ENCODE assay signal across 9 cellular contexts in the genomic region with DNA sequence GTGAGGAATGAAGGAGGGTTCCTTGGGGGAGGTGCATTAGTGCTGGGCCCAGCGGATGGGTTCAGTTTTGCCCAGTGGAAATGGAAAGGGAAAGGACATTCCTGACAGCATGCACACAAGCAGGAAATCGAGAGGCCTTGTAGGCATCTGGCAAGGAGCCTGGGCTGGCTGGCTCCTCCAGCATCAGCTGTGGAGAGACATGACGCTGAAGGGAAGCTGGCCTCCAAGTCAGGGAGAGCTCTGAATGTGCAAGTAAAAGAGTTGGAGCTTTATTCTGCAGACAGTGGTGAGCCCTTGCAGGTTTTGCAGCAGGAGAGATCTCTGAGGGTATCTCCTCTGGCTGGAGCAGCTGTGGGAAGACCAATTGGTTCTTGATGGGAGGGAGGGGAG.
A peak's percentile ranks its signal among the peaks of the same experiment; 100 is the strongest.
DNase-seq lines count a peak whose midpoint lies in the region; ATAC-seq lines count a peak whose summit lies in the region.
"Had no signal": no experiment of that assay in that cellular context is flagged by ENCODE, and none has a peak within 500 bp of the region (broad histone marks: within the 10 kb centered on the region; RNA-seq: fewer than 3 reads in every experiment).

No MANE protein-coding gene starts in this region.

- DNase-seq in A172 (ENCODE audit: low spot score) (peak; percentile 60), NCI-H2196 treated with DMSO at 0.1 percent for 48 hours (lab: John Stamatoyannopoulos, UW; ENCODE audit: unreplicated experiment) (peak; percentile 33), epithelial cell of prostate (ENCODE audit: low read depth, low spot score) (no peak), mucosa of gallbladder (ENCODE audit: low spot score) (peak; percentile 86), MV-4-11 (lab: John Stamatoyannopoulos, UW) (no peak), HT-29 (ENCODE audit: low spot score) (no peak)
- no peak for DNase-seq in activated naive CD8-positive, alpha-beta T cell treated with anti-CD3 and anti-CD28 coated beads, Interleukin-2, amount 50 U/mL, for 24 hours

- no peaks in the 10 kb centered on the region for H3K36me3 Mint-ChIP-seq in activated naive CD8-positive, alpha-beta T cell treated with anti-CD3 and anti-CD28 coated beads, Interleukin-2, amount 50 U/mL, for 24 hours (ENCODE audit: low read depth)

- H3K4me3 Mint-ChIP-seq in activated naive CD8-positive, alpha-beta T cell treated with anti-CD3 and anti-CD28 coated beads, Interleukin-2, amount 50 U/mL, for 24 hours = no peak overlapping the region
- H3K4me3 Mint-ChIP-seq: T-helper 1 cell treated with Interleukin-12 subunit alpha and Interleukin-12 subunit beta and Interleukin-4 antibody, amounts not matched to agents 30 μg/mL and 1 μg/mL, for 36 hours had no signal

- H3K4me1 Mint-ChIP-seq in activated naive CD8-positive, alpha-beta T cell treated with anti-CD3 and anti-CD28 coated beads, Interleukin-2, amount 50 U/mL, for 24 hours = peaks cover 3% of the 10 kb centered on the region

- no peaks in the 10 kb centered on the region for H3K9me3 Mint-ChIP-seq in activated naive CD8-positive, alpha-beta T cell treated with anti-CD3 and anti-CD28 coated beads, Interleukin-2, amount 50 U/mL, for 24 hours
- H3K9me3 Mint-ChIP-seq: T-helper 1 cell treated with Interleukin-12 subunit alpha and Interleukin-12 subunit beta and Interleukin-4 antibody, amounts not matched to agents 30 μg/mL and 1 μg/mL, for 36 hours had no signal

- no peak overlapping the region for H3K27ac Mint-ChIP-seq in activated naive CD8-positive, alpha-beta T cell treated with anti-CD3 and anti-CD28 coated beads, Interleukin-2, amount 50 U/mL, for 24 hours
- H3K27ac Mint-ChIP-seq: T-helper 1 cell treated with Interleukin-12 subunit alpha and Interleukin-12 subunit beta and Interleukin-4 antibody, amounts not matched to agents 30 μg/mL and 1 μg/mL, for 36 hours had no signal

- no peak for ATAC-seq in activated naive CD8-positive, alpha-beta T cell treated with anti-CD3 and anti-CD28 coated beads, Interleukin-2, amount 50 U/mL, for 24 hours
- no peak for ATAC-seq in HG03108 (IDR thresholded peaks at IDR 0.05; ENCODE audit: unreplicated experiment)

- H3K27me3 Mint-ChIP-seq in activated naive CD8-positive, alpha-beta T cell treated with anti-CD3 and anti-CD28 coated beads, Interleukin-2, amount 50 U/mL, for 24 hours = peaks cover 6% of the 10 kb centered on the region

- H3K27ac ChIP-seq in epithelial cell of prostate = peak overlapping the region; percentile 59

Comparison
In these comparisons a context has a peak if more than half of its experiments do, and no peak if none do; other contexts are left out.
1. DNase-seq: peak in A172 (single experiment), NCI-H2196 treated with DMSO at 0.1 percent for 48 hours (single experiment) and mucosa of gallbladder (single experiment); none in epithelial cell of prostate (single experiment), activated naive CD8-positive, alpha-beta T cell treated with anti-CD3 and anti-CD28 coated beads, Interleukin-2, amount 50 U/mL, for 24 hours (single experiment), MV-4-11 (single experiment) and HT-29 (single experiment).